20 cellular contexts compared by ENCODE assay signal in the genomic region with DNA sequence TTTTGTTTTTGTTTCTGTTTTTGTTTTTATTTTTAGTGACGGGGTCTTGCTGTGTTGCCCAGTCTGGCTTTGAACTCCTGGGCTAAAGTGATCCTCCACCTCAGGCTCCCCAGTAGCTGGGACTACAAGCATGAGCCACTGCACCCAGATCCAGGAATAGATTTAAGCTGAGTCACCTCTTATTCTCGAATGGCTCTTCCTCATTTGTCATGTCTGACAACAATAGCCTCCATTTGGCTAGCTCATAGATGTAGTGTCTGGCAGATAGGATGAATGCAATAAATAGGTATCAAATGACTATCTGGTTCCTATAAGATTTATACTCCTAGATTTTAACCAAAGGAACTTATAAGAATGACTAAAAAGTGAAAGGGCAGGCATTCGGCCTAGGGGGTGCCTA.
A peak's percentile ranks its signal among the peaks of the same experiment; 100 is the strongest.
DNase-seq lines count a peak whose midpoint lies in the region; ATAC-seq and TF ChIP-seq lines count a peak whose summit lies in the region.
"Had no signal": no experiment of that assay in that cellular context is flagged by ENCODE, and none has a peak within 500 bp of the region (broad histone marks: within the 10 kb centered on the region; RNA-seq: fewer than 3 reads in every experiment).

No MANE protein-coding gene starts in this region.

- no peak for TF ChIP-seq EP300 in suprapubic skin (IDR thresholded peaks at IDR 0.05)

- H2AK9ac ChIP-seq in IMR-90 (replicated peaks; ENCODE audit: low read depth, low read length, poor library complexity): no peak overlapping the region

- TF ChIP-seq POLR2A in IMR-90 (IDR thresholded peaks at IDR 0.05; ENCODE audit: low read depth, low read length) (no peak), suprapubic skin (IDR thresholded peaks at IDR 0.05) (no peak)

- no peaks in the 10 kb centered on the region for H3K79me1 ChIP-seq in IMR-90 (ENCODE audit: low read depth in 1 of 2, low read length in 2 of 2)

- no peak overlapping the region for H2AFZ ChIP-seq in IMR-90 (replicated peaks; ENCODE audit: low read length, poor library complexity)
- H2AFZ ChIP-seq: hepatocyte had no signal

- H3K9me3 ChIP-seq in IMR-90 (ENCODE audit: control insufficient read depth, insufficient read depth, low read length) (no peaks in the 10 kb centered on the region), suprapubic skin (no peaks in the 10 kb centered on the region), colonic mucosa (no peaks in the 10 kb centered on the region)
- H3K9me3 ChIP-seq: right atrium auricular region had no signal

- no peaks in the 10 kb centered on the region for H3K36me3 ChIP-seq in IMR-90 (ENCODE audit: control insufficient read depth, insufficient read depth, low read length)
- H3K36me3 ChIP-seq in suprapubic skin: no peaks in the 10 kb centered on the region
- no peaks in the 10 kb centered on the region for H3K36me3 ChIP-seq in colonic mucosa
- H3K36me3 ChIP-seq: right atrium auricular region had no signal

- no CpG with 5 or more reads among the region's 3 CpGs for WGBS in IMR-90 (ENCODE audit: extremely low coverage in 2 of 2, insufficient read length in 1 of 2), 2 experiments
- 68% methylated on average over 3 of the region's 3 CpGs for WGBS in suprapubic skin

- H3K27ac ChIP-seq in IMR-90 (ENCODE audit: insufficient read depth, low read length) (no peak overlapping the region), suprapubic skin (no peak overlapping the region), colonic mucosa (no peak overlapping the region)
- H3K27ac ChIP-seq: hepatocyte, right atrium auricular region had no signal

- H3K27ac Mint-ChIP-seq in activated CD4-positive, alpha-beta T cell treated with anti-CD3 and anti-CD28 coated beads, Interleukin-2, amount 10 ng/mL, durations not matched to agents 7 days and 5 days: no peak overlapping the region
- H3K27ac Mint-ChIP-seq: stimulated activated effector memory CD8-positive, alpha-beta T cell treated with anti-CD3 and anti-CD28 coated beads, Interleukin-12 subunit alpha, Interleukin-12 subunit beta, amount 100 ng/mL, for 72 hours; T-cell had no signal

- H3K23ac ChIP-seq in IMR-90 (ENCODE audit: low read depth, low read length): no peak overlapping the region

- H3K4me3 ChIP-seq in IMR-90 (ENCODE audit: insufficient read depth, low read depth, low read length): no peak overlapping the region
- no peak overlapping the region for H3K4me3 ChIP-seq in fibroblast of villous mesenchyme (ENCODE audit: low read depth, low read length)
- no peak overlapping the region for H3K4me3 ChIP-seq in suprapubic skin
- no peak overlapping the region for H3K4me3 ChIP-seq in colonic mucosa
- H3K4me3 ChIP-seq: hepatocyte, right atrium auricular region had no signal

- H3K36me3 Mint-ChIP-seq in activated CD4-positive, alpha-beta T cell treated with anti-CD3 and anti-CD28 coated beads, Interleukin-2, amount 10 ng/mL, durations not matched to agents 7 days and 5 days (ENCODE audit: low read depth): no peaks in the 10 kb centered on the region
- H3K36me3 Mint-ChIP-seq: stimulated activated effector memory CD8-positive, alpha-beta T cell treated with anti-CD3 and anti-CD28 coated beads, Interleukin-12 subunit alpha, Interleukin-12 subunit beta, amount 100 ng/mL, for 72 hours; T-cell had no signal

- no peak overlapping the region for H3K18ac ChIP-seq in IMR-90 (ENCODE audit: low read depth, low read length)

- H2BK120ac ChIP-seq in IMR-90 (ENCODE audit: low read depth, low read length): no peak overlapping the region; the same call in 1 of the 2 replicates

- no peaks in the 10 kb centered on the region for H3K4me1 ChIP-seq in IMR-90 (ENCODE audit: control insufficient read depth, insufficient read depth, low read length)
- no peaks in the 10 kb centered on the region for H3K4me1 ChIP-seq in suprapubic skin
- H3K4me1 ChIP-seq in colonic mucosa: no peaks in the 10 kb centered on the region
- H3K4me1 ChIP-seq: right atrium auricular region had no signal

- H2BK20ac ChIP-seq in IMR-90 (ENCODE audit: low read depth, low read length): no peak overlapping the region; the same call in 1 of the 2 replicates

- no peaks in the 10 kb centered on the region for H3K27me3 ChIP-seq in IMR-90 (ENCODE audit: control insufficient read depth, insufficient read depth, low read length)
- no peaks in the 10 kb centered on the region for H3K27me3 ChIP-seq in suprapubic skin
- no peaks in the 10 kb centered on the region for H3K27me3 ChIP-seq in colonic mucosa
- H3K27me3 ChIP-seq: hepatocyte, right atrium auricular region had no signal

- no peak overlapping the region for H3K4me3 Mint-ChIP-seq in activated CD4-positive, alpha-beta T cell treated with anti-CD3 and anti-CD28 coated beads, Interleukin-2, amount 10 ng/mL, durations not matched to agents 7 days and 5 days
- H3K4me3 Mint-ChIP-seq: neural crest cell; stimulated activated effector memory CD8-positive, alpha-beta T cell treated with anti-CD3 and anti-CD28 coated beads, Interleukin-12 subunit alpha, Interleukin-12 subunit beta, amount 100 ng/mL, for 72 hours; T-cell had no signal

- no peak overlapping the region for H2BK5ac ChIP-seq in IMR-90 (ENCODE audit: low read depth, low read length, poor library complexity, severe bottlenecking)

- H3K4ac ChIP-seq in IMR-90 (ENCODE audit: low read depth, low read length): no peak overlapping the region

- in situ Hi-C loops in IMR-90 (cut with MboI; ENCODE audit: low sequenced_read_pairs): loop anchor here (10.0 kb wide), 3 partner anchors 316 to 466 kb away; no protein-coding TSS in a partner anchor

- TF ChIP-seq CTCF in IMR-90 (conservative IDR thresholded peaks at IDR 0.05; ENCODE audit: low read depth, low read length): no peak
- TF ChIP-seq CTCF in fibroblast of villous mesenchyme (IDR thresholded peaks at IDR 0.05; ENCODE audit: insufficient read depth, low read depth, low read length): no peak
- TF ChIP-seq CTCF in suprapubic skin (IDR thresholded peaks at IDR 0.05): no peak
- no peak for TF ChIP-seq CTCF in colonic mucosa (IDR thresholded peaks at IDR 0.05)

- dilution Hi-C loops in IMR-90 (cut with HindIII; ENCODE audit: low sequenced_read_pairs, unreplicated experiment): no loop called here

- H2BK15ac ChIP-seq in IMR-90 (ENCODE audit: low read depth, low read length): no peak overlapping the region

- POLR2A ChIA-PET in IMR-90 (lab: Charles Lee; ENCODE audit: unreplicated experiment): no interaction called here
- POLR2A ChIA-PET in activated CD4-positive, alpha-beta T cell treated with anti-CD3 and anti-CD28 coated beads, Interleukin-2, amount 10 ng/mL, durations not matched to agents 7 days and 5 days (lab: Charles Lee): no interaction called here

- BruUV-seq in IMR-90 (replicated peaks; lab: Mats Ljungman, UMichigan): no TSS peak

- no peak overlapping the region for H3K4me2 ChIP-seq in IMR-90 (ENCODE audit: low read depth, low read length)
- H3K4me2 ChIP-seq: hepatocyte had no signal

- no peak overlapping the region for H4K5ac ChIP-seq in IMR-90 (ENCODE audit: low read depth, low read length)

- peaks cover 12% of the 10 kb centered on the region for H3K4me1 Mint-ChIP-seq in activated CD4-positive, alpha-beta T cell treated with anti-CD3 and anti-CD28 coated beads, Interleukin-2, amount 10 ng/mL, durations not matched to agents 7 days and 5 days
- H3K4me1 Mint-ChIP-seq: neural crest cell; stimulated activated effector memory CD8-positive, alpha-beta T cell treated with anti-CD3 and anti-CD28 coated beads, Interleukin-12 subunit alpha, Interleukin-12 subunit beta, amount 100 ng/mL, for 72 hours had no signal

- intact Hi-C loops in IMR-90 (cut with micrococcal nuclease) (no loop called here), colonic mucosa (cut with DNase I) (loop anchor here (5.0 kb wide), 2 partner anchors 318 to 463 kb away; no protein-coding TSS in a partner anchor)

- CTCF ChIA-PET in IMR-90 (lab: Yijun Ruan, JAX): no interaction called here
- CTCF ChIA-PET in activated CD4-positive, alpha-beta T cell treated with anti-CD3 and anti-CD28 coated beads, Interleukin-2, amount 10 ng/mL, durations not matched to agents 7 days and 5 days (lab: Charles Lee): no interaction called here

- H2AK5ac ChIP-seq in IMR-90 (ENCODE audit: low read depth, low read length): no peak overlapping the region

- H3K14ac ChIP-seq in IMR-90 (replicated peaks; ENCODE audit: low read depth, low read length): no peak overlapping the region

- no peak overlapping the region for H4K91ac ChIP-seq in IMR-90 (ENCODE audit: insufficient read depth, low read depth, low read length)

- peak; percentile 6 for DNase-seq in Ammon's horn (ENCODE audit: low spot score)
- DNase-seq in IMR-90: peak; percentile 53
- peak; percentile 25 for DNase-seq in fibroblast of villous mesenchyme (ENCODE audit: low read depth)
- DNase-seq in suprapubic skin (ENCODE audit: low spot score in 2 of 2): no peak
- DNase-seq in NCI-H1092 treated with DMSO at 0.1 percent for 48 hours (lab: John Stamatoyannopoulos, UW): no peak
- no peak for DNase-seq in colonic mucosa
- no peak for DNase-seq in activated CD4-positive, alpha-beta T cell treated with anti-CD3 and anti-CD28 coated beads, Interleukin-2, amount 10 ng/mL, durations not matched to agents 7 days and 5 days
- DNase-seq: activated CD4-positive, alpha-beta T cell treated with anti-CD3 and anti-CD28 coated beads for 4 hours; AML-193; aorta; DMS79 treated with DMSO at 0.1 percent for 48 hours; effector CD8-positive, alpha-beta T cell; MM.1S; stimulated activated CD4-positive, alpha-beta T cell treated with anti-CD3 and anti-CD28 coated beads, Interleukin-4, amount 100 ng/mL, for 24 hours; T-cell had no signal

- H3K56ac ChIP-seq in IMR-90 (ENCODE audit: extremely low read depth, insufficient read depth, low read length): no peak overlapping the region

- no peaks in the 10 kb centered on the region for H3K9me3 Mint-ChIP-seq in activated CD4-positive, alpha-beta T cell treated with anti-CD3 and anti-CD28 coated beads, Interleukin-2, amount 10 ng/mL, durations not matched to agents 7 days and 5 days
- H3K9me3 Mint-ChIP-seq: stimulated activated effector memory CD8-positive, alpha-beta T cell treated with anti-CD3 and anti-CD28 coated beads, Interleukin-12 subunit alpha, Interleukin-12 subunit beta, amount 100 ng/mL, for 72 hours; T-cell had no signal

- H4K8ac ChIP-seq in IMR-90 (ENCODE audit: low read depth in 2 of 2, low read length in 2 of 2): no peak overlapping the region

- no peaks in the 10 kb centered on the region for H3K9me1 ChIP-seq in IMR-90 (ENCODE audit: insufficient read depth, low read length)

- peaks cover 13% of the 10 kb centered on the region for H3K27me3 Mint-ChIP-seq in activated CD4-positive, alpha-beta T cell treated with anti-CD3 and anti-CD28 coated beads, Interleukin-2, amount 10 ng/mL, durations not matched to agents 7 days and 5 days

- no peaks in the 10 kb centered on the region for H4K20me1 ChIP-seq in IMR-90 (ENCODE audit: insufficient read depth, low read length)

- no peak for ATAC-seq in IMR-90 (ENCODE audit: low read depth)
- ATAC-seq in SK-N-SH treated with all-trans-retinoic acid at 6 μM for 48 hours: peak; percentile 90
- ATAC-seq: stimulated activated effector memory CD8-positive, alpha-beta T cell treated with anti-CD3 and anti-CD28 coated beads, Interleukin-12 subunit alpha, Interleukin-12 subunit beta, amount 100 ng/mL, for 72 hours; T-cell had no signal

- H3K9ac ChIP-seq in IMR-90 (ENCODE audit: low read depth, low read length) (no peak overlapping the region), colonic mucosa (ENCODE audit: low read depth in 2 of 2, low read length in 2 of 2) (no peak overlapping the region)

- no peak for TF ChIP-seq RAD21 in IMR-90 (IDR thresholded peaks at IDR 0.05; ENCODE audit: low read length)

Comparison
In these comparisons a context has a peak if more than half of its experiments do, and no peak if none do; other contexts are left out.
1. DNase-seq: peak in Ammon's horn (single experiment), IMR-90 (single experiment) and fibroblast of villous mesenchyme (single experiment); none in suprapubic skin (0 of 2), NCI-H1092 treated with DMSO at 0.1 percent for 48 hours (single experiment), colonic mucosa (single experiment) and activated CD4-positive, alpha-beta T cell treated with anti-CD3 and anti-CD28 coated beads, Interleukin-2, amount 10 ng/mL, durations not matched to agents 7 days and 5 days (single experiment).